In genomic region chr10:80413152-80413996, GRCh38 we compare ENCODE assay signal across 10 cellular contexts. TPM values are rescaled to one million over a fixed set of nuclear protein-coding genes. Genes with fewer than 3 reads are reported as not detected.
DNase-seq lines count a peak whose midpoint lies in the region; ATAC-seq, FAIRE-seq and TF ChIP-seq lines count a peak whose summit lies in the region.
"Had no signal": no experiment of that assay in that cellular context is flagged by ENCODE, and none has a peak within 500 bp of the region (broad histone marks: within the 10 kb centered on the region; RNA-seq: fewer than 3 reads in every experiment).

No MANE protein-coding gene starts in this region.

- peak overlapping the region; percentile 2 for H3K4me3 Mint-ChIP-seq in MCF 10A (ENCODE audit: unreplicated experiment)
- H3K4me3 Mint-ChIP-seq: immature natural killer cell had no signal

- H3K36me3 Mint-ChIP-seq in MCF 10A (ENCODE audit: insufficient read depth, unreplicated experiment): peaks cover 13% of the 10 kb centered on the region
- H3K36me3 Mint-ChIP-seq: immature natural killer cell had no signal

- H2AFZ ChIP-seq in HepG2 (ENCODE audit: low read length): no peak overlapping the region

- peak overlapping the region in 1 of 10 donors; percentile 27 for H3K4me3 ChIP-seq in heart right ventricle
- H3K4me3 ChIP-seq in HepG2 (replicated peaks in 1 of 3; ENCODE audit: insufficient read depth in 1 of 3, low read depth in 2 of 3, low read length in 3 of 3): peak overlapping the region in 2 of 3 experiments; percentile 7 to 37; a peak in 2 of 6 replicates
- H3K4me3 ChIP-seq in vagina: peak overlapping the region; percentile 14 to 17

- peak overlapping the region; percentile 43 for H3K27ac Mint-ChIP-seq in MCF 10A (ENCODE audit: low read depth, unreplicated experiment)
- H3K27ac Mint-ChIP-seq: immature natural killer cell had no signal

- H3K27ac ChIP-seq in heart right ventricle (peak overlapping the region in 8 of 10 donors; percentile 3 to 58 (median 40)), HepG2 (ENCODE audit: extremely low read length, insufficient read depth, low read length) (peak overlapping the region; percentile 72), vagina (peak overlapping the region; percentile 73)

- POLR2A ChIA-PET in MCF 10A (lab: Yijun Ruan, JAX) (interaction anchor here (0.8 to 1.7 kb wide), 9 partner anchors 11 to 92 kb away, joined by 3 to 4 read pairs (median 3); no protein-coding TSS in a partner anchor), HepG2 (lab: Yijun Ruan, JAX) (interaction anchor here (1.7 kb wide), 1 partner anchor 80 kb away, joined by 4 read pairs; no protein-coding TSS in a partner anchor), GM10248 (lab: Yijun Ruan, JAX) (no interaction called here)

- TF ChIP-seq CTCF in heart right ventricle (IDR thresholded peaks at IDR 0.05): no peak
- no peak for TF ChIP-seq CTCF in MCF 10A (IDR thresholded peaks at IDR 0.05; ENCODE audit: unreplicated experiment)
- TF ChIP-seq CTCF in HepG2 (CRISPR knock-in tag; IDR thresholded peaks at IDR 0.05): no peak
- TF ChIP-seq CTCF in vagina (IDR thresholded peaks at IDR 0.05): no peak
- no peak for TF ChIP-seq CTCF in GM10248 (IDR thresholded peaks at IDR 0.05; ENCODE audit: control extremely low read depth, extremely low read depth, low read depth, missing control alignments)

- peak overlapping the region; percentile 31 for H3K9ac ChIP-seq in HepG2 (ENCODE audit: insufficient read depth, low read depth, low read length)

- DNase-seq in heart right ventricle (no peak), cardiac septum (ENCODE audit: low spot score) (no peak), MCF 10A (ENCODE audit: unreplicated experiment) (peak; percentile 96), HepG2 (ENCODE audit: low spot score) (no peak), vagina (ENCODE audit: extremely low spot score in 2 of 2) (no peak), GM10248 (ENCODE audit: extremely low spot score) (no peak)
- DNase-seq: immature natural killer cell, NCI-H1930 had no signal

- H3K27me3 ChIP-seq in heart right ventricle (peaks cover 0 to 6% (median 0%) of the 10 kb centered on the region in 7 donors), HepG2 (ENCODE audit: control insufficient read depth in 1 of 2, insufficient read depth in 2 of 2, low read length in 2 of 2) (no peaks in the 10 kb centered on the region), vagina (no peaks in the 10 kb centered on the region)

- TF ChIP-seq RAD21 in HepG2 (CRISPR knock-in tag; IDR thresholded peaks at IDR 0.05): no peak

- no peaks in the 10 kb centered on the region for H3K36me3 ChIP-seq in heart right ventricle
- peaks cover 0 to 2% of the 10 kb centered on the region in 2 experiments; a peak in 1 of 5 replicates for H3K36me3 ChIP-seq in HepG2 (replicated peaks in 1 of 2; ENCODE audit: control insufficient read depth in 1 of 2, insufficient read depth in 2 of 2, low read length in 2 of 2)
- H3K36me3 ChIP-seq in vagina: no peaks in the 10 kb centered on the region

- CTCF ChIA-PET in MCF 10A (lab: Yijun Ruan, JAX): interaction anchor here (0.6 to 1.7 kb wide), 6 partner anchors 18 to 279 kb away, joined by 3 to 12 read pairs (median 3); no protein-coding TSS in a partner anchor
- CTCF ChIA-PET in HepG2 (lab: Yijun Ruan, JAX; ENCODE audit: low intra/inter-chr PET ratio, low total read pairs): no interaction called here
- CTCF ChIA-PET in GM10248 (lab: Yijun Ruan, JAX): no interaction called here

- peaks cover 37% of the 10 kb centered on the region for H3K4me1 Mint-ChIP-seq in MCF 10A (ENCODE audit: insufficient read depth, unreplicated experiment)

- no peaks in the 10 kb centered on the region for H3K9me3 Mint-ChIP-seq in MCF 10A (ENCODE audit: unreplicated experiment)
- H3K9me3 Mint-ChIP-seq: immature natural killer cell had no signal

- no peaks in the 10 kb centered on the region for H3K9me3 ChIP-seq in heart right ventricle
- no peaks in the 10 kb centered on the region for H3K9me3 ChIP-seq in HepG2 (ENCODE audit: low read length)
- no peaks in the 10 kb centered on the region for H3K9me3 ChIP-seq in vagina

- peak in 1 of 8 donors; percentile 42 for ATAC-seq in heart right ventricle
- ATAC-seq in HepG2: peak; percentile 17
- ATAC-seq in HG03520 (IDR thresholded peaks at IDR 0.05; ENCODE audit: unreplicated experiment): no peak
- no peak for ATAC-seq in HG03139 (IDR thresholded peaks at IDR 0.05; ENCODE audit: unreplicated experiment)

- BruUV-seq in MCF 10A (replicated peaks; lab: Mats Ljungman, UMichigan) (no TSS peak), HepG2 (replicated peaks; lab: Mats Ljungman, UMichigan) (no TSS peak)

- FAIRE-seq in HepG2 (lab: Jason Lieb, UNC): no peak

- H3K4me1 ChIP-seq in heart right ventricle (peaks cover 10 to 86% (median 76%) of the 10 kb centered on the region in 9 donors), HepG2 (ENCODE audit: insufficient read depth, low read length) (peaks cover 78% of the 10 kb centered on the region), vagina (peaks cover 84% of the 10 kb centered on the region)

- peak overlapping the region; percentile 66 for H3K4me2 ChIP-seq in HepG2 (ENCODE audit: low read depth, low read length)

- intact Hi-C loops in heart right ventricle (cut with DNase I): loop anchor here in 1 of 10 donors (5.0 kb wide), 1 partner anchor 39 kb away; the partner anchor contains the start of gene TSPAN14
- intact Hi-C loops in cardiac septum (cut with DNase I): no loop called here
- intact Hi-C loops in MCF 10A (cut with micrococcal nuclease): no loop called here
- intact Hi-C loops in HepG2 (cut with micrococcal nuclease; ENCODE audit: unreplicated experiment): no loop called here
- intact Hi-C loops in vagina (cut with DNase I): no loop called here

- WGBS in heart right ventricle, 2 donors: 60 to 62% methylated on average over 13 of the region's 13 CpGs
- WGBS in HepG2 (ENCODE audit: low lambda C conversion rate): 56% methylated on average over 13 of the region's 13 CpGs

- peaks cover 10% of the 10 kb centered on the region; the same call in 1 of the 2 replicates for H4K20me1 ChIP-seq in HepG2 (ENCODE audit: insufficient read depth, low read length)

- H3K27me3 Mint-ChIP-seq in MCF 10A (ENCODE audit: insufficient read depth, unreplicated experiment): no peaks in the 10 kb centered on the region

- TF ChIP-seq EP300 in HepG2 (IDR thresholded peaks at IDR 0.05; ENCODE audit: low read depth in 2 of 2, low read length in 2 of 2) (no peak), HepG2 (CRISPR knock-in tag; IDR thresholded peaks at IDR 0.05; ENCODE audit: borderline replicate concordance) (no peak)

- in situ Hi-C loops in HepG2 (cut with HindIII; ENCODE audit: extremely low pct_ligation_motif_present, low pct_unique_long_range_greater_than_20kb): no loop called here

- TF ChIP-seq POLR2A in HepG2 (IDR thresholded peaks at IDR 0.05; ENCODE audit: insufficient read depth in 1 of 2, low read depth in 2 of 2, low read length in 2 of 2) (no peak), vagina (IDR thresholded peaks at IDR 0.05) (no peak)

- peaks cover 83% of the 10 kb centered on the region for H3K79me2 ChIP-seq in HepG2 (ENCODE audit: insufficient read depth, low read length)

RNA-seq across cellular contexts. Expression of gene PRXL2A, which starts 5.0 kb away (rescaled TPM):
- total RNA-seq in heart right ventricle: 100 to 1,000 TPM in 3 of 10 donors, 10 to 100 TPM in 7; 57.3 to 135 (median 84.3) TPM
- polyA plus RNA-seq in heart right ventricle: 10 to 100 TPM; 46.0 to 54.6 TPM
- 54.3 TPM for total RNA-seq in cardiac septum
- 6.0 and 6.7 TPM in 2 replicates for total RNA-seq in MCF 10A (2022)
- total RNA-seq in HepG2 (2016; rRNA removed; fragmentation: Illumina TruSeq; extraction: Trizol): 57.4 and 79.9 TPM in 2 replicates
- 61.0 and 61.6 TPM in 2 replicates for total RNA-seq in HepG2 (2016; cell fraction: cytosol; rRNA removed; fragmentation: Illumina TruSeq; extraction: Trizol; ENCODE audit: low read depth)
- 60.4 and 81.6 TPM in 2 replicates for total RNA-seq in HepG2 (2016; cell fraction: insoluble cytoplasmic fraction; rRNA removed; fragmentation: Illumina TruSeq; extraction: Trizol)
- total RNA-seq in HepG2 (2016; cell fraction: membrane; rRNA removed; fragmentation: Illumina TruSeq; extraction: Trizol): 103 and 106 TPM in 2 replicates
- 46.3 and 54.0 TPM in 2 replicates for total RNA-seq in HepG2 (2016; cell fraction: nucleus; rRNA removed; fragmentation: Illumina TruSeq; extraction: Trizol)
- 43.9 and 44.0 TPM in 2 replicates for polyA plus RNA-seq in HepG2 (2011; rRNA removed)
- polyA plus RNA-seq in HepG2 (2011; cell fraction: cytosol; rRNA removed): 30.6 and 48.5 TPM in 2 replicates
- 9.3 and 15.2 TPM in 2 replicates for polyA plus RNA-seq in HepG2 (2011; cell fraction: nucleus; rRNA removed)
- polyA plus RNA-seq in HepG2 (2012): 75.8 and 86.2 TPM in 2 replicates
- polyA plus RNA-seq in HepG2 (2016; cell fraction: cytosol; fragmentation: Illumina TruSeq; extraction: Trizol; ENCODE audit: low read depth): 96.8 and 103 TPM in 2 replicates
- 78.0 and 79.1 TPM in 2 replicates for polyA plus RNA-seq in HepG2 (2016; cell fraction: insoluble cytoplasmic fraction; fragmentation: Illumina TruSeq; extraction: Trizol; ENCODE audit: low read depth)
- polyA plus RNA-seq in HepG2 (2016; cell fraction: membrane; fragmentation: Illumina TruSeq; extraction: Trizol; ENCODE audit: low read depth): 115 and 119 TPM in 2 replicates
- 101 and 103 TPM in 2 replicates for polyA plus RNA-seq in HepG2 (2016; cell fraction: nucleus; fragmentation: Illumina TruSeq; extraction: Trizol; ENCODE audit: insufficient read depth, low read depth)
- polyA minus RNA-seq in HepG2 (2011; rRNA and poly(A)+ RNA removed; ENCODE audit: low replicate concordance): 10.9 and 11.9 TPM in 2 replicates
- 18.7 and 25.3 TPM in 2 replicates for polyA minus RNA-seq in HepG2 (2011; cell fraction: cytosol; rRNA and poly(A)+ RNA removed)
- polyA minus RNA-seq in HepG2 (2011; cell fraction: nucleus; rRNA and poly(A)+ RNA removed): 10.4 and 12.6 TPM in 2 replicates
- total RNA-seq in vagina: 62.4 TPM

RNA-seq across cellular contexts. Expression of gene TSPAN14, which starts 40.7 kb away (rescaled TPM):
- total RNA-seq in heart right ventricle: 10 to 100 TPM; 21.7 to 57.2 (median 27.6) TPM
- 10 to 100 TPM; 16.9 to 35.0 TPM for polyA plus RNA-seq in heart right ventricle
- 20.1 TPM for total RNA-seq in cardiac septum
- total RNA-seq in MCF 10A (2022): 46.9 and 53.7 TPM in 2 replicates
- total RNA-seq in HepG2 (2016; rRNA removed; fragmentation: Illumina TruSeq; extraction: Trizol): 17.4 and 24.1 TPM in 2 replicates
- 5.0 and 6.4 TPM in 2 replicates for total RNA-seq in HepG2 (2016; cell fraction: cytosol; rRNA removed; fragmentation: Illumina TruSeq; extraction: Trizol; ENCODE audit: low read depth)
- 16.0 and 24.8 TPM in 2 replicates for total RNA-seq in HepG2 (2016; cell fraction: insoluble cytoplasmic fraction; rRNA removed; fragmentation: Illumina TruSeq; extraction: Trizol)
- 15.7 and 18.1 TPM in 2 replicates for total RNA-seq in HepG2 (2016; cell fraction: membrane; rRNA removed; fragmentation: Illumina TruSeq; extraction: Trizol)
- 28.9 and 38.5 TPM in 2 replicates for total RNA-seq in HepG2 (2016; cell fraction: nucleus; rRNA removed; fragmentation: Illumina TruSeq; extraction: Trizol)
- polyA plus RNA-seq in HepG2 (2011; rRNA removed): 73.8 and 80.6 TPM in 2 replicates
- 66.9 and 68.7 TPM in 2 replicates for polyA plus RNA-seq in HepG2 (2011; cell fraction: cytosol; rRNA removed)
- 64.3 and 75.0 TPM in 2 replicates for polyA plus RNA-seq in HepG2 (2011; cell fraction: nucleus; rRNA removed)
- 36.4 and 39.6 TPM in 2 replicates for polyA plus RNA-seq in HepG2 (2012)
- 6.7 and 7.8 TPM in 2 replicates for polyA plus RNA-seq in HepG2 (2016; cell fraction: cytosol; fragmentation: Illumina TruSeq; extraction: Trizol; ENCODE audit: low read depth)
- 19.6 and 25.9 TPM in 2 replicates for polyA plus RNA-seq in HepG2 (2016; cell fraction: insoluble cytoplasmic fraction; fragmentation: Illumina TruSeq; extraction: Trizol; ENCODE audit: low read depth)
- 15.4 and 16.2 TPM in 2 replicates for polyA plus RNA-seq in HepG2 (2016; cell fraction: membrane; fragmentation: Illumina TruSeq; extraction: Trizol; ENCODE audit: low read depth)
- polyA plus RNA-seq in HepG2 (2016; cell fraction: nucleus; fragmentation: Illumina TruSeq; extraction: Trizol; ENCODE audit: insufficient read depth, low read depth): 59.1 and 62.2 TPM in 2 replicates
- 22.0 and 139 TPM in 2 replicates for polyA minus RNA-seq in HepG2 (2011; rRNA and poly(A)+ RNA removed; ENCODE audit: low replicate concordance)
- polyA minus RNA-seq in HepG2 (2011; cell fraction: cytosol; rRNA and poly(A)+ RNA removed): 48.1 and 54.0 TPM in 2 replicates
- 39.9 and 48.0 TPM in 2 replicates for polyA minus RNA-seq in HepG2 (2011; cell fraction: nucleus; rRNA and poly(A)+ RNA removed)
- 98.0 TPM for total RNA-seq in vagina

RNA-seq across cellular contexts. Expression of gene DYDC2, which starts 56.8 kb away (rescaled TPM):
- total RNA-seq in heart right ventricle (not detected), cardiac septum (not detected), MCF 10A (2022) (not detected in 2 replicates), HepG2 (2016; rRNA removed; fragmentation: Illumina TruSeq; extraction: Trizol) (2.3 and 4.2 TPM in 2 replicates), vagina (not detected)
- polyA plus RNA-seq in heart right ventricle (not detected), HepG2 (2011; rRNA removed) (0.98 and 2.3 TPM in 2 replicates)
- 2.6 and 2.8 TPM in 2 replicates for total RNA-seq in HepG2 (2016; cell fraction: cytosol; rRNA removed; fragmentation: Illumina TruSeq; extraction: Trizol; ENCODE audit: low read depth)
- total RNA-seq in HepG2 (2016; cell fraction: insoluble cytoplasmic fraction; rRNA removed; fragmentation: Illumina TruSeq; extraction: Trizol): 2.9 and 3.6 TPM in 2 replicates
- total RNA-seq in HepG2 (2016; cell fraction: membrane; rRNA removed; fragmentation: Illumina TruSeq; extraction: Trizol): 6.5 and 7.7 TPM in 2 replicates
- total RNA-seq in HepG2 (2016; cell fraction: nucleus; rRNA removed; fragmentation: Illumina TruSeq; extraction: Trizol): 1.3 TPM in 2 replicates
- 0.59 and 1.8 TPM in 2 replicates for polyA plus RNA-seq in HepG2 (2011; cell fraction: cytosol; rRNA removed)
- polyA plus RNA-seq in HepG2 (2011; cell fraction: nucleus; rRNA removed): 0.27 and 1.1 TPM in 2 replicates
- 4.0 and 6.8 TPM in 2 replicates for polyA plus RNA-seq in HepG2 (2012)
- 3.9 and 4.9 TPM in 2 replicates for polyA plus RNA-seq in HepG2 (2016; cell fraction: cytosol; fragmentation: Illumina TruSeq; extraction: Trizol; ENCODE audit: low read depth)
- 3.9 and 4.6 TPM in 2 replicates for polyA plus RNA-seq in HepG2 (2016; cell fraction: insoluble cytoplasmic fraction; fragmentation: Illumina TruSeq; extraction: Trizol; ENCODE audit: low read depth)
- polyA plus RNA-seq in HepG2 (2016; cell fraction: membrane; fragmentation: Illumina TruSeq; extraction: Trizol; ENCODE audit: low read depth): 6.4 and 7.3 TPM in 2 replicates
- 3.3 and 6.0 TPM in 2 replicates for polyA plus RNA-seq in HepG2 (2016; cell fraction: nucleus; fragmentation: Illumina TruSeq; extraction: Trizol; ENCODE audit: insufficient read depth, low read depth)
- 0.32 TPM in 1 of 2 replicates, not detected in the other for polyA minus RNA-seq in HepG2 (2011; rRNA and poly(A)+ RNA removed; ENCODE audit: low replicate concordance)
- 0.53 and 1.3 TPM in 2 replicates for polyA minus RNA-seq in HepG2 (2011; cell fraction: cytosol; rRNA and poly(A)+ RNA removed)
- 0.62 TPM in 1 of 2 replicates, not detected in the other for polyA minus RNA-seq in HepG2 (2011; cell fraction: nucleus; rRNA and poly(A)+ RNA removed)
- polyA plus RNA-seq: immature natural killer cell had no signal

RNA-seq across cellular contexts. Expression of gene DYDC1, which starts 56.8 kb away (rescaled TPM):
- total RNA-seq in heart right ventricle (not detected), cardiac septum (not detected), MCF 10A (2022) (not detected in 2 replicates), HepG2 (2016; rRNA removed; fragmentation: Illumina TruSeq; extraction: Trizol) (not detected in 2 replicates), vagina (not detected)
- polyA plus RNA-seq in heart right ventricle (not detected), HepG2 (2011; rRNA removed) (not detected in 2 replicates)
- total RNA-seq in HepG2 (2016; cell fraction: cytosol; rRNA removed; fragmentation: Illumina TruSeq; extraction: Trizol; ENCODE audit: low read depth): not detected in 2 replicates
- total RNA-seq in HepG2 (2016; cell fraction: insoluble cytoplasmic fraction; rRNA removed; fragmentation: Illumina TruSeq; extraction: Trizol): not detected in 2 replicates
- not detected in 2 replicates for total RNA-seq in HepG2 (2016; cell fraction: membrane; rRNA removed; fragmentation: Illumina TruSeq; extraction: Trizol)
- total RNA-seq in HepG2 (2016; cell fraction: nucleus; rRNA removed; fragmentation: Illumina TruSeq; extraction: Trizol): not detected in 2 replicates
- not detected in 2 replicates for polyA plus RNA-seq in HepG2 (2011; cell fraction: cytosol; rRNA removed)
- not detected in 2 replicates for polyA plus RNA-seq in HepG2 (2011; cell fraction: nucleus; rRNA removed)
- polyA plus RNA-seq in HepG2 (2012): not detected in 2 replicates
- polyA plus RNA-seq in HepG2 (2016; cell fraction: cytosol; fragmentation: Illumina TruSeq; extraction: Trizol; ENCODE audit: low read depth): not detected in 2 replicates
- polyA plus RNA-seq in HepG2 (2016; cell fraction: insoluble cytoplasmic fraction; fragmentation: Illumina TruSeq; extraction: Trizol; ENCODE audit: low read depth): not detected in 2 replicates
- not detected in 2 replicates for polyA plus RNA-seq in HepG2 (2016; cell fraction: membrane; fragmentation: Illumina TruSeq; extraction: Trizol; ENCODE audit: low read depth)
- polyA plus RNA-seq in HepG2 (2016; cell fraction: nucleus; fragmentation: Illumina TruSeq; extraction: Trizol; ENCODE audit: insufficient read depth, low read depth): not detected in 2 replicates
- polyA minus RNA-seq in HepG2 (2011; rRNA and poly(A)+ RNA removed; ENCODE audit: low replicate concordance): not detected in 2 replicates
- polyA minus RNA-seq in HepG2 (2011; cell fraction: cytosol; rRNA and poly(A)+ RNA removed): not detected in 2 replicates
- not detected in 2 replicates for polyA minus RNA-seq in HepG2 (2011; cell fraction: nucleus; rRNA and poly(A)+ RNA removed)
- polyA plus RNA-seq: immature natural killer cell had no signal
